ENCODE assay signal across 2 cellular contexts in the genomic region with DNA sequence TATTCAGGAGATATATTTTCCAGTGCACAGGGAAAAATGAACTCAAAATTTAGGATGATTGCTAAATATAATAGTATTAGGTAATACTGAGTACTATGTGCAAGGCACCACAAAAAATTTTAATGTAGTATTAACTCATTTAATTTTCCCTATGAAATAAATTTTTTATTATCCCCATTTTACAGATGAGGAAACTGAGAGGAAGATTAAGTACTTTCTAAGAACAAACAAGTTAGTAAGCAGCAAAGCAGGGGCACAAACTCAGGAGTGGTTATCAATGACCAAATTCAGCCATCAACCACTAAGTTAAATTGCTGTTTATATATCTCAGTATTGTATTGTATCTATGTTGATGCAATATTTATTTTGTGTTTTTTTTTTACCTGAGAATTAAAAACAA.
A peak's percentile ranks its signal among the peaks of the same experiment; 100 is the strongest.
TF ChIP-seq lines count a peak whose summit lies in the region.

No MANE protein-coding gene starts in this region.

TF ChIP-seq in HepG2, 621 proteins besides CTCF, POLR2A, EP300 and RAD21:
- TF ChIP-seq ZNF629 (CRISPR knock-in tag; conservative IDR thresholded peaks at IDR 0.05), result peak; percentile 51
- no peak for TF ChIP-seq PTBP1 (IDR thresholded peaks at IDR 0.05; ENCODE audit: low read depth, low read length, poor library complexity, severe bottlenecking)

TF ChIP-seq in K562, 482 proteins besides CTCF, POLR2A, EP300 and RAD21:
- TF ChIP-seq TEAD1 (CRISPR knock-in tag; IDR thresholded peaks at IDR 0.05) (no peak), SRSF1 (IDR thresholded peaks at IDR 0.05; ENCODE audit: low read depth, low read length) (no peak), RBM25 (IDR thresholded peaks at IDR 0.05; ENCODE audit: low read depth, low read length, severe bottlenecking) (peak; percentile 88), TEAD2 (tag; IDR thresholded peaks at IDR 0.05) (no peak), RBM22 (IDR thresholded peaks at IDR 0.05; ENCODE audit: low read depth, low read length, poor library complexity, severe bottlenecking) (no peak), ATF7 (IDR thresholded peaks at IDR 0.05) (no peak), EZH2 (IDR thresholded peaks at IDR 0.05; ENCODE audit: borderline replicate concordance, low read depth, low read length) (no peak), ASH1L (IDR thresholded peaks at IDR 0.05; ENCODE audit: borderline replicate concordance, low read depth, partially characterized antibody) (no peak), ZNF431 (CRISPR knock-in tag; IDR thresholded peaks at IDR 0.05) (no peak)
